In the genomic region with DNA sequence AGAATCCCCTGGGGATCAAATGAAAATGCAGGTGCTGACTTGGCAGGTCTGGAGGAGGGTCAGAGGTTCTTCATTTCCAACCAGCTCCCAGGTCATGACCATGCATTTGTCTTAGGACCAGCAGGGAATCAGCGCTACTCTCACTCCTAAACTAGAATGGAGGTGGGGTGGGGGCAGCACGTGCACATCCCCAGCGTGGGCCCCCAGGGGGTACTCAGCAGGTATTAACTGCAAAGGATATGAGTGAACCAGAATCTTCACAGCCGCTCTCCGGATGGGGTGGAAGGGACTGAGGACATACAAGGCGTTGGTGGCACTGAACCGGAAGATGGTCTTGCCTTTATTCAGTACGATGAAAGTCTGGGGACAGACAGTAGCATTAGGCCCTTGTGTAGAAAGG, we compare ENCODE assay signal across 20 cellular contexts. TPM values are rescaled to one million over a fixed set of nuclear protein-coding genes. Genes with fewer than 3 reads are reported as not detected.
DNase-seq lines count a peak whose midpoint lies in the region; ATAC-seq and TF ChIP-seq lines count a peak whose summit lies in the region.
"Had no signal": no experiment of that assay in that cellular context is flagged by ENCODE, and none has a peak within 500 bp of the region (broad histone marks: within the 10 kb centered on the region; RNA-seq: fewer than 3 reads in every experiment).

No MANE protein-coding gene starts in this region.

- H3K27ac ChIP-seq in left ventricle myocardium inferior (replicated peaks) (peak overlapping the region; percentile 33), heart left ventricle (peak overlapping the region in 4 of 12 donors; percentile 20 to 97 (median 51)), Peyer's patch (no peak overlapping the region), OCI-LY7 (ENCODE audit: low read depth, low read length, poor library complexity, severe bottlenecking) (no peak overlapping the region)

- ATAC-seq in heart left ventricle = no peak
- ATAC-seq: K562 had no signal

- H3K79me2 ChIP-seq in OCI-LY7 (ENCODE audit: insufficient read depth, low read depth, low read length) = no peaks in the 10 kb centered on the region

- no peak overlapping the region for H2AFZ ChIP-seq in OCI-LY7 (ENCODE audit: low read length)

- no TSS peak for BruUV-seq in OCI-LY7 (replicated peaks; lab: Mats Ljungman, UMichigan)

- peaks cover 13% of the 10 kb centered on the region for H3K27me3 Mint-ChIP-seq in nephron progenitor cell (ENCODE audit: low read depth, poor library complexity)
- H3K27me3 Mint-ChIP-seq: CD4-positive, CD25-positive, alpha-beta regulatory T cell had no signal

- peaks cover 22% of the 10 kb centered on the region for H3K4me1 Mint-ChIP-seq in nephron progenitor cell

- intact Hi-C loops in left ventricle myocardium inferior (cut with micrococcal nuclease) (no loop called here), heart left ventricle (cut with DNase I) (no loop called here), OCI-LY7 (cut with micrococcal nuclease; ENCODE audit: unreplicated experiment) (no loop called here)

- no peaks in the 10 kb centered on the region for H3K9me3 ChIP-seq in left ventricle myocardium inferior (replicated peaks)
- H3K9me3 ChIP-seq in heart left ventricle = no peaks in the 10 kb centered on the region
- no peaks in the 10 kb centered on the region for H3K9me3 ChIP-seq in Peyer's patch
- no peaks in the 10 kb centered on the region for H3K9me3 ChIP-seq in OCI-LY7 (ENCODE audit: low read length)
- H3K9me3 ChIP-seq: HAP-1 had no signal

- H3K4me2 ChIP-seq in OCI-LY7 (ENCODE audit: low read length) = no peak overlapping the region

- no peaks in the 10 kb centered on the region for H3K27me3 ChIP-seq in left ventricle myocardium inferior (ENCODE audit: low read depth)
- no peaks in the 10 kb centered on the region for H3K27me3 ChIP-seq in heart left ventricle
- H3K27me3 ChIP-seq in Peyer's patch = no peaks in the 10 kb centered on the region

- 62 to 77% (median 68%) methylated on average over 8 of the region's 8 CpGs for WGBS in heart left ventricle, 4 donors

- H4K20me1 ChIP-seq in OCI-LY7 (ENCODE audit: insufficient read depth, low read length) = no peaks in the 10 kb centered on the region

- no peak overlapping the region for H3K4me3 Mint-ChIP-seq in nephron progenitor cell
- H3K4me3 Mint-ChIP-seq: CD4-positive, CD25-positive, alpha-beta regulatory T cell; CD8-positive, alpha-beta memory T cell had no signal

- no peak for DNase-seq in left ventricle myocardium inferior
- no peak for DNase-seq in heart left ventricle
- DNase-seq in NCI-H69 (lab: John Stamatoyannopoulos, UW) = peak; percentile 7
- DNase-seq in nephron progenitor cell = no peak
- no peak for DNase-seq in Peyer's patch
- no peak for DNase-seq in GM10266 (ENCODE audit: extremely low spot score)
- no peak for DNase-seq in OCI-LY7 (ENCODE audit: low spot score)
- DNase-seq: 8988T; C1 segment of cervical spinal cord; CD4-positive, CD25-positive, alpha-beta regulatory T cell; CD8-positive, alpha-beta memory T cell; COR-L47; DMS 273 treated with DMSO at 0.1 percent for 48 hours; DMS53; DND-41; EL; GOT3; IMR-90 had no signal

- TF ChIP-seq POLR2A in heart left ventricle (IDR thresholded peaks at IDR 0.05) (no peak), Peyer's patch (IDR thresholded peaks at IDR 0.05) (no peak)

- CTCF ChIA-PET in OCI-LY7 (lab: Charles Lee; ENCODE audit: unreplicated experiment) = interaction anchor here (0.6 kb wide), 1 partner anchor 72 kb away, joined by 3 read pairs; no protein-coding TSS in a partner anchor

- H3K36me3 ChIP-seq in left ventricle myocardium inferior (peaks cover 48% of the 10 kb centered on the region), heart left ventricle (peaks cover 0 to 34% (median 0%) of the 10 kb centered on the region in 9 donors), Peyer's patch (no peaks in the 10 kb centered on the region), OCI-LY7 (ENCODE audit: insufficient read depth, low read length) (no peaks in the 10 kb centered on the region)
- H3K36me3 ChIP-seq: HAP-1 had no signal

- POLR2A ChIA-PET in OCI-LY7 (lab: Charles Lee) = no interaction called here

- H3K9me3 Mint-ChIP-seq in nephron progenitor cell = no peaks in the 10 kb centered on the region
- H3K9me3 Mint-ChIP-seq: CD4-positive, CD25-positive, alpha-beta regulatory T cell; CD8-positive, alpha-beta memory T cell had no signal

- H3K4me3 ChIP-seq in left ventricle myocardium inferior = no peak overlapping the region
- H3K4me3 ChIP-seq in heart left ventricle = no peak overlapping the region
- no peak overlapping the region for H3K4me3 ChIP-seq in Peyer's patch
- H3K4me3 ChIP-seq in OCI-LY7 (ENCODE audit: low read depth, low read length, poor library complexity, severe bottlenecking) = no peak overlapping the region
- H3K4me3 ChIP-seq: HAP-1, K562 had no signal

- H3K4me1 ChIP-seq in left ventricle myocardium inferior (peaks cover 48% of the 10 kb centered on the region), heart left ventricle (peaks cover 0 to 47% (median 26%) of the 10 kb centered on the region in 12 donors), Peyer's patch (no peaks in the 10 kb centered on the region), OCI-LY7 (ENCODE audit: insufficient read depth, low read length, poor library complexity, severe bottlenecking) (no peaks in the 10 kb centered on the region)
- H3K4me1 ChIP-seq: HAP-1 had no signal

- no peaks in the 10 kb centered on the region for H3K9me2 ChIP-seq in OCI-LY7 (ENCODE audit: insufficient read depth, low read length)

- H3K36me3 Mint-ChIP-seq in nephron progenitor cell (ENCODE audit: low read depth) = no peaks in the 10 kb centered on the region
- H3K36me3 Mint-ChIP-seq: CD4-positive, CD25-positive, alpha-beta regulatory T cell; CD8-positive, alpha-beta memory T cell had no signal

- H3K27ac Mint-ChIP-seq in nephron progenitor cell = peak overlapping the region; percentile 30
- H3K27ac Mint-ChIP-seq: CD4-positive, CD25-positive, alpha-beta regulatory T cell had no signal

- TF ChIP-seq CTCF in left ventricle myocardium inferior (IDR thresholded peaks at IDR 0.05; ENCODE audit: borderline replicate concordance) = no peak
- no peak for TF ChIP-seq CTCF in heart left ventricle (IDR thresholded peaks at IDR 0.05)
- TF ChIP-seq CTCF in nephron progenitor cell (IDR thresholded peaks at IDR 0.05) = no peak
- TF ChIP-seq CTCF in Peyer's patch (IDR thresholded peaks at IDR 0.05) = no peak
- TF ChIP-seq CTCF in GM10266 (IDR thresholded peaks at IDR 0.05; ENCODE audit: control insufficient read depth, insufficient read depth, low read depth, missing control alignments) = no peak
- no peak for TF ChIP-seq CTCF in OCI-LY7 (conservative IDR thresholded peaks at IDR 0.05; ENCODE audit: low read length)

RNA-seq across cellular contexts. Expression of gene SCN5A, which starts 19.4 kb away (rescaled TPM):
- total RNA-seq in left ventricle myocardium inferior (239 TPM), heart left ventricle (100 to 1,000 TPM; 133 to 242 (median 198) TPM), Peyer's patch (under 1 TPM in 1 of 4 donors, not detected in 3; 0.13 TPM), OCI-LY7 (2022) (not detected in 2 replicates)
- polyA plus RNA-seq in heart left ventricle = 10 to 100 TPM; 88.4 to 92.5 TPM
- not detected in 2 replicates for total RNA-seq in OCI-LY7 (2014; rRNA removed; shearing (Covaris generic))
- total RNA-seq: CD4-positive, CD25-positive, alpha-beta regulatory T cell had no signal
- polyA plus RNA-seq: CD4-positive, CD25-positive, alpha-beta regulatory T cell; CD8-positive, alpha-beta memory T cell had no signal

Comparison
In these comparisons a context has a peak if more than half of its experiments do, and no peak if none do; other contexts are left out.
1. RNA of gene SCN5A, which starts 19.4 kb away (total RNA-seq): 239 TPM in left ventricle myocardium inferior (single experiment) and 133 to 242 TPM in heart left ventricle; 0.13 TPM in Peyer's patch and not detected in OCI-LY7; every median in the first group is over 10 times any median in the second.